Comparison of ENCODE assay signal across 24 cellular contexts in the genomic region with DNA sequence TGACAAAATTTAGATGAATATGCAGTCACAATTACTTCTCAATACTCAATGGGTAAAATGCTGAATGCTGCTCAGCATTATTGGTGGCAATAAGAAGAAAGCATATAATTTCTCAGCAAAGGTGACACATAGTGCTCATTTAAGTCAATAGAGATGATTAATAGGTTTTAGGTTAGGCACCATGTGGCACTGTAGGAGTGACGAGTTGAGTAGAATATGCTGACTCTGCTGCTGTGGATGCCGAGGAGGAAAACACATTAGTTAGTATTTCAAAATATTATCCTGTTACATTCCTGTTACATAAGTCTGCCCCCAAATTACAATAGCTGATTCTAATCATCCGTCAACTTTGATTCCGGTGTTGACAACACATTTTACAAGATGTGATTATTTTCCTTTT. TPM values are rescaled to one million over a fixed set of nuclear protein-coding genes. Genes with fewer than 3 reads are reported as not detected.
DNase-seq lines count a peak whose midpoint lies in the region; ATAC-seq, FAIRE-seq and TF ChIP-seq lines count a peak whose summit lies in the region.
"Had no signal": no experiment of that assay in that cellular context is flagged by ENCODE, and none has a peak within 500 bp of the region (broad histone marks: within the 10 kb centered on the region; RNA-seq: fewer than 3 reads in every experiment).

No MANE protein-coding gene starts in this region.

- no peak for TF ChIP-seq POLR2A in K562 (conservative IDR thresholded peaks at IDR 0.05)

- CTCF ChIA-PET in K562 (lab: Yijun Ruan, JAX; ENCODE audit: low intra/inter-chr PET ratio), result no interaction called here
- CTCF ChIA-PET in CD4-positive, alpha-beta T cell (lab: Charles Lee), result no interaction called here

- H3K36me3 ChIP-seq in K562 (ENCODE audit: control insufficient read depth, insufficient read depth, low read length) (no peaks in the 10 kb centered on the region), neutrophil (no peaks in the 10 kb centered on the region)

- H3K9me3 ChIP-seq in K562 (replicated peaks; ENCODE audit: control insufficient read depth, insufficient read depth, low read depth, low read length), result no peaks in the 10 kb centered on the region
- no peaks in the 10 kb centered on the region for H3K9me3 ChIP-seq in neutrophil
- no peaks in the 10 kb centered on the region for H3K9me3 ChIP-seq in CD4-positive, alpha-beta T cell (ENCODE audit: control insufficient read depth, low read length)
- H3K9me3 ChIP-seq: Caco-2 had no signal

- no TSS peak for BruUV-seq in K562 (replicated peaks; lab: Mats Ljungman, UMichigan)

- H3K9me3 Mint-ChIP-seq in CD4-positive, alpha-beta T cell, result no peaks in the 10 kb centered on the region
- H3K9me3 Mint-ChIP-seq: CD8-positive, alpha-beta T cell had no signal

- POLR2A ChIA-PET in K562 (lab: Yijun Ruan, JAX), result interaction anchor here (0.9 kb wide), 1 partner anchor 493 kb away, joined by 3 read pairs; no protein-coding TSS in a partner anchor
- POLR2A ChIA-PET in CD4-positive, alpha-beta T cell (lab: Charles Lee), result no interaction called here

- no peak overlapping the region for H2AFZ ChIP-seq in K562 (ENCODE audit: low read depth, low read length)
- H2AFZ ChIP-seq: GM23248 had no signal

- H3K4me1 ChIP-seq in K562 (replicated peaks in 1 of 2; ENCODE audit: control insufficient read depth in 2 of 2, insufficient read depth in 2 of 2, low read length in 2 of 2) (peaks cover 0 to 3% of the 10 kb centered on the region in 2 experiments; a peak in 2 of 5 replicates), neutrophil (ENCODE audit: control insufficient read depth in 1 of 2, insufficient read depth in 1 of 2, low read depth in 1 of 2, low read length in 1 of 2) (peaks cover 46% of the 10 kb centered on the region in 2 experiments)

- in situ Hi-C loops in K562 (cut with MboI), result no loop called here

- no peaks in the 10 kb centered on the region for H3K36me3 Mint-ChIP-seq in CD4-positive, alpha-beta T cell (ENCODE audit: low read depth)
- H3K36me3 Mint-ChIP-seq: CD8-positive, alpha-beta T cell had no signal

- DNase-seq in NCI-H1417 (lab: John Stamatoyannopoulos, UW), result peak in 2 of 3 experiments; percentile 3 to 48
- no peak for DNase-seq in NCI-H1417 treated with DMSO at 0.1 percent for 48 hours (lab: John Stamatoyannopoulos, UW)
- no peak for DNase-seq in K562 (ENCODE audit: extremely low read depth in 1 of 4, low spot score in 3 of 4)
- DNase-seq in NCI-H2107 treated with DMSO at 0.1 percent for 48 hours (lab: John Stamatoyannopoulos, UW; ENCODE audit: unreplicated experiment), result no peak
- DNase-seq in CD4-positive, alpha-beta T cell, result no peak
- no peak for DNase-seq in NCI-H146 treated with DMSO at 0.1 percent for 48 hours (lab: John Stamatoyannopoulos, UW; ENCODE audit: unreplicated experiment)
- DNase-seq: ACHN; AML-193; C1 segment of cervical spinal cord; Caco-2; CD8-positive, alpha-beta T cell; DMS153; DND-41; GM23248; H7; HCEC 1CT had no signal

- TF ChIP-seq EP300 in K562 (IDR thresholded peaks at IDR 0.05; ENCODE audit: low read length), result no peak

- peaks cover 11% of the 10 kb centered on the region for H3K4me1 Mint-ChIP-seq in CD4-positive, alpha-beta T cell (ENCODE audit: low read depth)

- TF ChIP-seq RAD21 in K562 (CRISPR knock-in tag; conservative IDR thresholded peaks at IDR 0.05 in 1 of 2, IDR thresholded peaks at IDR 0.05 in 1 of 2), result no peak

- intact Hi-C loops in K562 (cut with micrococcal nuclease), result no loop called here
- intact Hi-C loops in CD4-positive, alpha-beta T cell (cut with DNase I, micrococcal nuclease), result no loop called here

- H3K9ac ChIP-seq in K562 (ENCODE audit: insufficient read depth in 1 of 2, low read depth in 2 of 2, low read length in 2 of 2), result no peak overlapping the region
- H3K9ac ChIP-seq: GM23248 had no signal

- no peak overlapping the region for H3K27ac ChIP-seq in K562 (ENCODE audit: extremely low read depth, low read depth, low read length)
- peak overlapping the region; percentile 1 for H3K27ac ChIP-seq in neutrophil
- H3K27ac ChIP-seq in CD4-positive, alpha-beta T cell (ENCODE audit: low read depth, low read length), result no peak overlapping the region
- H3K27ac ChIP-seq: 22Rv1, GM23248 had no signal

- no peaks in the 10 kb centered on the region for H3K9me1 ChIP-seq in K562 (ENCODE audit: control insufficient read depth, insufficient read depth, low read length)

- TF ChIP-seq CTCF in K562 (IDR thresholded peaks at IDR 0.05 in 2 of 3, conservative IDR thresholded peaks at IDR 0.05 in 1 of 3; ENCODE audit: insufficient read depth in 2 of 3, low read depth in 1 of 3, low read length in 3 of 3), result no peak
- TF ChIP-seq CTCF in neutrophil (IDR thresholded peaks at IDR 0.05), result no peak
- TF ChIP-seq CTCF in CD4-positive, alpha-beta T cell (IDR thresholded peaks at IDR 0.05), result no peak

- no peak for ATAC-seq in K562
- ATAC-seq in CD4-positive, alpha-beta T cell (ENCODE audit: poor library complexity), result no peak
- ATAC-seq: CD8-positive, alpha-beta T cell had no signal

- H3K4me3 ChIP-seq in K562, result no peak overlapping the region
- H3K4me3 ChIP-seq in neutrophil (ENCODE audit: low read depth in 1 of 2, low read length in 1 of 2), result no peak overlapping the region
- H3K4me3 ChIP-seq: GM23248 had no signal

- no peak overlapping the region for H3K27ac Mint-ChIP-seq in CD4-positive, alpha-beta T cell
- H3K27ac Mint-ChIP-seq: CD8-positive, alpha-beta T cell had no signal

- H3K27me3 ChIP-seq in K562 (ENCODE audit: control insufficient read depth in 2 of 2, insufficient read depth in 2 of 2, low read length in 2 of 2) (no peaks in the 10 kb centered on the region), neutrophil (no peaks in the 10 kb centered on the region)
- H3K27me3 ChIP-seq in CD4-positive, alpha-beta T cell (ENCODE audit: control insufficient read depth, insufficient read depth, low read length), result no peaks in the 10 kb centered on the region

- H3K27me3 Mint-ChIP-seq in CD4-positive, alpha-beta T cell, result no peaks in the 10 kb centered on the region

- FAIRE-seq in K562 (lab: Jason Lieb, UNC), result no peak
- FAIRE-seq in islet of Langerhans (lab: Jason Lieb, UNC), result peak; percentile 91
- FAIRE-seq: A204.1, G401.6, GM12892, H1 had no signal

- H3K4me2 ChIP-seq in K562 (ENCODE audit: insufficient read depth, low read length), result no peak overlapping the region

- no peaks in the 10 kb centered on the region for H3K79me2 ChIP-seq in K562 (ENCODE audit: control insufficient read depth, insufficient read depth, low read length)

- H4K20me1 ChIP-seq in K562 (replicated peaks; ENCODE audit: control insufficient read depth, insufficient read depth, low read length), result no peaks in the 10 kb centered on the region

- no peak overlapping the region for H3K4me3 Mint-ChIP-seq in CD4-positive, alpha-beta T cell
- H3K4me3 Mint-ChIP-seq: CD8-positive, alpha-beta T cell had no signal

- WGBS in K562 (ENCODE audit: insufficient coverage, low coverage, missing lambda C conversion rate), result 57% methylated on average over 4 of the region's 4 CpGs

RNA-seq across cellular contexts. Expression of a gene that starts 13.7 kb away (rescaled TPM):
- total RNA-seq in K562 (2011; cell fraction: chromatin; rRNA removed; ENCODE audit: low replicate concordance), result not detected in 2 replicates
- total RNA-seq in K562 (2011; cell fraction: nucleolus; rRNA removed), result not detected in 2 replicates
- not detected in 2 replicates for total RNA-seq in K562 (2011; cell fraction: nucleoplasm; rRNA removed)
- total RNA-seq in K562 (2014; rRNA removed) (not detected in 2 replicates), K562 (2014; rRNA removed; fragmentation: Illumina TruSeq; extraction: Trizol) (not detected in 2 replicates), K562 (2015; rRNA removed; fragmentation: Illumina TruSeq; extraction: Trizol) (not detected in 2 replicates), K562 (2021) (not detected in 2 replicates)
- polyA plus RNA-seq in K562 (2011; rRNA removed) (not detected in 2 replicates), K562 (2014; fragmentation: Illumina TruSeq; extraction: Trizol) (not detected in 2 replicates), K562 (2014; fragmentation: Nextera tagmentation; extraction: Ambion mirVana) (not detected), K562 (2014; rRNA removed) (not detected in 2 replicates)
- polyA plus RNA-seq in K562 (2011; cell fraction: cytosol; rRNA removed), result not detected in 2 replicates
- not detected in 2 replicates for polyA plus RNA-seq in K562 (2011; cell fraction: nucleus; rRNA removed)
- polyA plus RNA-seq in K562 (2012), result not detected in 2 replicates
- not detected in 2 replicates for polyA minus RNA-seq in K562 (2011; rRNA and poly(A)+ RNA removed)
- not detected in 2 replicates for polyA minus RNA-seq in K562 (2011; cell fraction: cytosol; rRNA and poly(A)+ RNA removed)
- polyA minus RNA-seq in K562 (2011; cell fraction: nucleus; rRNA and poly(A)+ RNA removed), result not detected in 2 replicates
- total RNA-seq in CD4-positive, alpha-beta T cell, result not detected
- total RNA-seq: Caco-2; CD8-positive, alpha-beta T cell; GM23248 had no signal
- polyA plus RNA-seq: GM23248 had no signal

RNA-seq across cellular contexts. Expression of a gene that starts 24.1 kb away (rescaled TPM):
- not detected in 2 replicates for total RNA-seq in K562 (2011; cell fraction: chromatin; rRNA removed; ENCODE audit: low replicate concordance)
- total RNA-seq in K562 (2011; cell fraction: nucleolus; rRNA removed), result not detected in 2 replicates
- total RNA-seq in K562 (2011; cell fraction: nucleoplasm; rRNA removed), result 0.66 TPM in 1 of 2 replicates, not detected in the other
- 0.37 TPM in 1 of 2 replicates, not detected in the other for total RNA-seq in K562 (2014; rRNA removed)
- 0.29 TPM in 1 of 2 replicates, not detected in the other for total RNA-seq in K562 (2014; rRNA removed; fragmentation: Illumina TruSeq; extraction: Trizol)
- total RNA-seq in K562 (2015; rRNA removed; fragmentation: Illumina TruSeq; extraction: Trizol), result 0.22 TPM in 1 of 2 replicates, not detected in the other
- total RNA-seq in K562 (2021), result not detected in 2 replicates
- 0.15 and 0.38 TPM in 2 replicates for polyA plus RNA-seq in K562 (2011; rRNA removed)
- 0.12 and 0.57 TPM in 2 replicates for polyA plus RNA-seq in K562 (2011; cell fraction: cytosol; rRNA removed)
- not detected in 2 replicates for polyA plus RNA-seq in K562 (2011; cell fraction: nucleus; rRNA removed)
- 0.35 and 0.50 TPM in 2 replicates for polyA plus RNA-seq in K562 (2012)
- 0.28 TPM in 1 of 2 replicates, not detected in the other for polyA plus RNA-seq in K562 (2014; fragmentation: Illumina TruSeq; extraction: Trizol)
- polyA plus RNA-seq in K562 (2014; fragmentation: Nextera tagmentation; extraction: Ambion mirVana), result under 1 TPM; 0.17 to 0.55 TPM
- polyA plus RNA-seq in K562 (2014; rRNA removed), result not detected in 2 replicates
- polyA minus RNA-seq in K562 (2011; rRNA and poly(A)+ RNA removed), result not detected in 2 replicates
- not detected in 2 replicates for polyA minus RNA-seq in K562 (2011; cell fraction: cytosol; rRNA and poly(A)+ RNA removed)
- polyA minus RNA-seq in K562 (2011; cell fraction: nucleus; rRNA and poly(A)+ RNA removed), result not detected in 2 replicates
- total RNA-seq in CD4-positive, alpha-beta T cell, result under 1 TPM; 0.52 to 0.95 TPM
- total RNA-seq: Caco-2, GM23248, H7 had no signal
- polyA plus RNA-seq: BJ, GM23248 had no signal

RNA-seq across cellular contexts. Expression of a gene that starts 26.4 kb away (rescaled TPM):
- total RNA-seq in K562 (2011; cell fraction: chromatin; rRNA removed; ENCODE audit: low replicate concordance), result 17.0 and 20.6 TPM in 2 replicates
- 12.6 and 16.5 TPM in 2 replicates for total RNA-seq in K562 (2011; cell fraction: nucleolus; rRNA removed)
- 16.2 and 24.5 TPM in 2 replicates for total RNA-seq in K562 (2011; cell fraction: nucleoplasm; rRNA removed)
- total RNA-seq in K562 (2014; rRNA removed) (8.1 and 8.4 TPM in 2 replicates), K562 (2014; rRNA removed; fragmentation: Illumina TruSeq; extraction: Trizol) (6.1 and 8.0 TPM in 2 replicates), K562 (2015; rRNA removed; fragmentation: Illumina TruSeq; extraction: Trizol) (2.7 and 3.1 TPM in 2 replicates), K562 (2021) (8.6 and 9.1 TPM in 2 replicates)
- polyA plus RNA-seq in K562 (2011; rRNA removed) (3.7 and 8.9 TPM in 2 replicates), K562 (2014; fragmentation: Illumina TruSeq; extraction: Trizol) (6.1 and 6.3 TPM in 2 replicates), K562 (2014; fragmentation: Nextera tagmentation; extraction: Ambion mirVana) (1 to 10 TPM; 2.3 to 5.0 TPM), K562 (2014; rRNA removed) (8.9 and 12.1 TPM in 2 replicates)
- polyA plus RNA-seq in K562 (2011; cell fraction: cytosol; rRNA removed), result 2.1 and 6.4 TPM in 2 replicates
- 6.6 and 21.0 TPM in 2 replicates for polyA plus RNA-seq in K562 (2011; cell fraction: nucleus; rRNA removed)
- 14.9 and 17.5 TPM in 2 replicates for polyA plus RNA-seq in K562 (2012)
- 1.8 and 5.2 TPM in 2 replicates for polyA minus RNA-seq in K562 (2011; rRNA and poly(A)+ RNA removed)
- polyA minus RNA-seq in K562 (2011; cell fraction: cytosol; rRNA and poly(A)+ RNA removed), result 2.7 and 6.7 TPM in 2 replicates
- 8.3 and 11.2 TPM in 2 replicates for polyA minus RNA-seq in K562 (2011; cell fraction: nucleus; rRNA and poly(A)+ RNA removed)
- total RNA-seq in CD4-positive, alpha-beta T cell, result under 1 TPM; 0.30 to 0.61 TPM
- total RNA-seq: GM23248 had no signal

RNA-seq across cellular contexts. Expression of a gene that starts 30.3 kb away (rescaled TPM):
- total RNA-seq in K562 (2011; cell fraction: chromatin; rRNA removed; ENCODE audit: low replicate concordance), result not detected in 2 replicates
- not detected in 2 replicates for total RNA-seq in K562 (2011; cell fraction: nucleolus; rRNA removed)
- total RNA-seq in K562 (2011; cell fraction: nucleoplasm; rRNA removed), result not detected in 2 replicates
- total RNA-seq in K562 (2014; rRNA removed) (not detected in 2 replicates), K562 (2014; rRNA removed; fragmentation: Illumina TruSeq; extraction: Trizol) (not detected in 2 replicates), K562 (2015; rRNA removed; fragmentation: Illumina TruSeq; extraction: Trizol) (not detected in 2 replicates), K562 (2021) (not detected in 2 replicates)
- polyA plus RNA-seq in K562 (2011; rRNA removed) (not detected in 2 replicates), K562 (2014; fragmentation: Illumina TruSeq; extraction: Trizol) (not detected in 2 replicates), K562 (2014; fragmentation: Nextera tagmentation; extraction: Ambion mirVana) (under 1 TPM in 1 of 2 experiments, not detected in 1; 0.11 TPM), K562 (2014; rRNA removed) (not detected in 2 replicates)
- not detected in 2 replicates for polyA plus RNA-seq in K562 (2011; cell fraction: cytosol; rRNA removed)
- not detected in 2 replicates for polyA plus RNA-seq in K562 (2011; cell fraction: nucleus; rRNA removed)
- polyA plus RNA-seq in K562 (2012), result not detected in 2 replicates
- polyA minus RNA-seq in K562 (2011; rRNA and poly(A)+ RNA removed), result not detected in 2 replicates
- not detected in 2 replicates for polyA minus RNA-seq in K562 (2011; cell fraction: cytosol; rRNA and poly(A)+ RNA removed)
- polyA minus RNA-seq in K562 (2011; cell fraction: nucleus; rRNA and poly(A)+ RNA removed), result not detected in 2 replicates
- total RNA-seq in CD4-positive, alpha-beta T cell, result not detected
- total RNA-seq: Caco-2; CD8-positive, alpha-beta T cell; GM23248; H7 had no signal
- polyA plus RNA-seq: BJ, GM23248 had no signal

Comparison
In these comparisons a context has a peak if more than half of its experiments do, and no peak if none do; other contexts are left out.
1. DNase-seq: peak in NCI-H1417 (2 of 3); none in NCI-H1417 treated with DMSO at 0.1 percent for 48 hours (single experiment), K562 (0 of 4), NCI-H2107 treated with DMSO at 0.1 percent for 48 hours (single experiment), CD4-positive, alpha-beta T cell (0 of 10) and NCI-H146 treated with DMSO at 0.1 percent for 48 hours (single experiment).